9 cellular contexts compared by ENCODE assay signal in genomic region chr11:96259053-96259837, GRCh38.
DNase-seq lines count a peak whose midpoint lies in the region; ATAC-seq and TF ChIP-seq lines count a peak whose summit lies in the region.
"Had no signal": no experiment of that assay in that cellular context is flagged by ENCODE, and none has a peak within 500 bp of the region (broad histone marks: within the 10 kb centered on the region; RNA-seq: fewer than 3 reads in every experiment).

No MANE protein-coding gene starts in this region.

- no peaks in the 10 kb centered on the region for H3K36me3 ChIP-seq in ACC112 (ENCODE audit: insufficient read depth, low read length)
- H3K36me3 ChIP-seq in brain microvascular endothelial cell (replicated peaks): no peaks in the 10 kb centered on the region
- H3K36me3 ChIP-seq in lower lobe of right lung: no peaks in the 10 kb centered on the region

- peaks cover 84% of the 10 kb centered on the region for H3K4me1 ChIP-seq in ACC112 (ENCODE audit: control insufficient read depth, insufficient read depth, low read length, unreplicated experiment)
- peaks cover 72% of the 10 kb centered on the region for H3K4me1 ChIP-seq in lower lobe of right lung

- intact Hi-C loops in lower lobe of right lung (cut with DNase I): no loop called here

- H3K79me2 ChIP-seq in ACC112 (ENCODE audit: control insufficient read depth, insufficient read depth, low read length, unreplicated experiment): peaks cover 82% of the 10 kb centered on the region

- in situ Hi-C loops in brain microvascular endothelial cell (cut with HindIII; ENCODE audit: low pct_ligation_motif_present, low sequenced_read_pairs): no loop called here

- H3K9me3 ChIP-seq in lower lobe of right lung: no peaks in the 10 kb centered on the region

- DNase-seq in HT1080 (ENCODE audit: low read depth) (peak; percentile 89), brain microvascular endothelial cell (peak; percentile 29), lower lobe of right lung (no peak), erythroblast (lab: John Stamatoyannopoulos, UW) (no peak)
- DNase-seq: substantia nigra had no signal

- ATAC-seq in lower lobe of right lung (no peak), GM19328 (IDR thresholded peaks at IDR 0.05; ENCODE audit: unreplicated experiment) (no peak), GM21367 (IDR thresholded peaks at IDR 0.05; ENCODE audit: unreplicated experiment) (no peak), GM19455 (IDR thresholded peaks at IDR 0.05; ENCODE audit: unreplicated experiment) (no peak)

- TF ChIP-seq CTCF in brain microvascular endothelial cell (IDR thresholded peaks at IDR 0.05; ENCODE audit: low read depth, low read length, missing control alignments) (no peak), lower lobe of right lung (IDR thresholded peaks at IDR 0.05) (no peak)

- no peak for TF ChIP-seq POLR2A in erythroblast (IDR thresholded peaks at IDR 0.05; ENCODE audit: low read length)

- H3K27ac ChIP-seq in ACC112 (ENCODE audit: low read depth, low read length): peak overlapping the region; percentile 58
- H3K27ac ChIP-seq in brain microvascular endothelial cell: peak overlapping the region; percentile 34
- peak overlapping the region; percentile 73 for H3K27ac ChIP-seq in lower lobe of right lung

- H2AFZ ChIP-seq in ACC112 (ENCODE audit: low read length, unreplicated experiment): no peak overlapping the region

- H3K27me3 ChIP-seq in ACC112 (ENCODE audit: insufficient read depth, low read length) (no peaks in the 10 kb centered on the region), brain microvascular endothelial cell (replicated peaks) (no peaks in the 10 kb centered on the region), lower lobe of right lung (ENCODE audit: low read depth) (no peaks in the 10 kb centered on the region)

- H3K4me3 ChIP-seq in ACC112 (ENCODE audit: low read depth, low read length) (peak overlapping the region; percentile 64; the same call in 1 of the 2 replicates), brain microvascular endothelial cell (ENCODE audit: low read depth, low read length) (no peak overlapping the region), lower lobe of right lung (no peak overlapping the region)

Comparison
In these comparisons a context has a peak if more than half of its experiments do, and no peak if none do; other contexts are left out.
1. DNase-seq: peak in HT1080 (single experiment) and brain microvascular endothelial cell (single experiment); none in lower lobe of right lung (single experiment) and erythroblast (0 of 2).
2. Peak in every context shown above with its lines, with median percentiles within 50 percentile points of each other: H3K27ac ChIP-seq.